Comparison of ENCODE assay signal across 8 cellular contexts in genomic region chr4:151407466-151408379, GRCh38. TPM values are rescaled to one million over a fixed set of nuclear protein-coding genes. Genes with fewer than 3 reads are reported as not detected.
DNase-seq lines count a peak whose midpoint lies in the region; ATAC-seq and TF ChIP-seq lines count a peak whose summit lies in the region.

No MANE protein-coding gene starts in this region.

- POLR2A ChIA-PET in HEK293 (lab: Yijun Ruan, JAX): interaction anchor here (1.2 kb wide), 1 partner anchor 133 kb away, joined by 3 read pairs; no protein-coding TSS in a partner anchor

- peak overlapping the region; percentile 82; the same call in 1 of the 2 replicates for H3K27ac ChIP-seq in HEK293 (ENCODE audit: extremely low read depth, low read depth, low read length)
- peak overlapping the region; percentile 87 for H3K27ac ChIP-seq in hepatocyte

- H3K27me3 ChIP-seq in hepatocyte: no peaks in the 10 kb centered on the region
- H3K27me3 ChIP-seq in skeletal muscle satellite cell (ENCODE audit: control insufficient read depth, insufficient read depth, low read length): peaks cover 5% of the 10 kb centered on the region

- H3K4me2 ChIP-seq in hepatocyte (peak overlapping the region; percentile 78), skeletal muscle satellite cell (ENCODE audit: low read length) (peak overlapping the region; percentile 96)

- CTCF ChIA-PET in HEK293 (lab: Yijun Ruan, JAX): interaction anchor here (0.7 kb wide), 1 partner anchor 27 kb away, joined by 3 read pairs; no protein-coding TSS in a partner anchor

- WGBS in hepatocyte (ENCODE audit: low lambda C conversion rate, missing lambda C conversion rate): 29% methylated on average over 27 of the region's 29 CpGs

- H3K4me1 ChIP-seq in HEK293 (ENCODE audit: control insufficient read depth, insufficient read depth, low read length) (0 out of 2 replicates have a peak, but pooled peaks cover 2% of the 10 kb centered on the region), hepatocyte (ENCODE audit: insufficient read depth) (peaks cover 11% of the 10 kb centered on the region), skeletal muscle satellite cell (ENCODE audit: control insufficient read depth, insufficient read depth, low read length) (peaks cover 13% of the 10 kb centered on the region)

- H4K20me1 ChIP-seq in hepatocyte (ENCODE audit: insufficient read depth, poor library complexity, severe bottlenecking): no peaks in the 10 kb centered on the region

- peak overlapping the region; percentile 86 for H3K4me3 Mint-ChIP-seq in activated naive CD4-positive, alpha-beta T cell treated with anti-CD3 and anti-CD28 coated beads, Interleukin-2, amount 50 U/mL, for 24 hours

- peak overlapping the region; percentile 68 for H3K9ac ChIP-seq in skeletal muscle satellite cell (ENCODE audit: low read depth, low read length)

- no peak for TF ChIP-seq CTCF in HEK293 (tag by site-specific recombination; IDR thresholded peaks at IDR 0.05)
- no peak for TF ChIP-seq CTCF in hepatocyte (IDR thresholded peaks at IDR 0.05; ENCODE audit: poor library complexity)

- no peaks in the 10 kb centered on the region for H3K9me2 ChIP-seq in hepatocyte (replicated peaks; ENCODE audit: insufficient read depth)

- peak overlapping the region; percentile 56; the same call in 1 of the 2 replicates for H3K4me3 ChIP-seq in HEK293 (ENCODE audit: low read depth, low read length)
- H3K4me3 ChIP-seq in hepatocyte: no peak overlapping the region
- peak overlapping the region; percentile 77 for H3K4me3 ChIP-seq in skeletal muscle satellite cell (ENCODE audit: low read length)

- peak overlapping the region; percentile 9 for H3K27ac Mint-ChIP-seq in activated naive CD4-positive, alpha-beta T cell treated with anti-CD3 and anti-CD28 coated beads, Interleukin-2, amount 50 U/mL, for 24 hours

- no peaks in the 10 kb centered on the region for H3K9me3 Mint-ChIP-seq in activated naive CD4-positive, alpha-beta T cell treated with anti-CD3 and anti-CD28 coated beads, Interleukin-2, amount 50 U/mL, for 24 hours

- peak; percentile 74 for ATAC-seq in GM18505 (IDR thresholded peaks at IDR 0.05; ENCODE audit: unreplicated experiment)
- no peak for ATAC-seq in activated CD4-positive, CD25-positive, alpha-beta regulatory T cell treated with anti-CD3 and anti-CD28 coated beads, Interleukin-2, amount 50 U/mL, for 24 hours

- H2AFZ ChIP-seq in hepatocyte: peak overlapping the region; percentile 67

- H3K79me2 ChIP-seq in hepatocyte: peaks cover 16% of the 10 kb centered on the region

- H3K9me3 ChIP-seq in HEK293 (ENCODE audit: control insufficient read depth, insufficient read depth, low read depth, low read length) (no peaks in the 10 kb centered on the region), hepatocyte (ENCODE audit: low read depth) (no peaks in the 10 kb centered on the region), skeletal muscle satellite cell (replicated peaks; ENCODE audit: low read length) (no peaks in the 10 kb centered on the region)

- H3K36me3 Mint-ChIP-seq in activated naive CD4-positive, alpha-beta T cell treated with anti-CD3 and anti-CD28 coated beads, Interleukin-2, amount 50 U/mL, for 24 hours: no peaks in the 10 kb centered on the region

- DNase-seq in NCI-H128 (lab: John Stamatoyannopoulos, UW; ENCODE audit: unreplicated experiment) (peak; percentile 6), hepatocyte (ENCODE audit: low spot score) (peak; percentile 57), NCI-H82 (lab: John Stamatoyannopoulos, UW) (no peak)

- peaks cover 21% of the 10 kb centered on the region for H3K4me1 Mint-ChIP-seq in activated naive CD4-positive, alpha-beta T cell treated with anti-CD3 and anti-CD28 coated beads, Interleukin-2, amount 50 U/mL, for 24 hours

- H3K27me3 Mint-ChIP-seq in activated naive CD4-positive, alpha-beta T cell treated with anti-CD3 and anti-CD28 coated beads, Interleukin-2, amount 50 U/mL, for 24 hours: peaks cover 6% of the 10 kb centered on the region

- H3K36me3 ChIP-seq in HEK293 (ENCODE audit: control insufficient read depth in 2 of 2, insufficient read depth in 1 of 2, low read length in 2 of 2) (no peaks in the 10 kb centered on the region), hepatocyte (replicated peaks; ENCODE audit: insufficient read depth, low read depth) (no peaks in the 10 kb centered on the region), skeletal muscle satellite cell (ENCODE audit: insufficient read depth, low read length) (no peaks in the 10 kb centered on the region)

- TF ChIP-seq POLR2A in GM18505 (IDR thresholded peaks at IDR 0.05; ENCODE audit: borderline replicate concordance, extremely low read depth, insufficient read depth, insufficient read length): no peak

TF ChIP-seq in HEK293, 187 proteins besides CTCF, POLR2A, EP300 and RAD21:
- TF ChIP-seq ZNF664 (tag by site-specific recombination; IDR thresholded peaks at IDR 0.05) (no peak), ZNF140 (tag by site-specific recombination; IDR thresholded peaks at IDR 0.05) (no peak), ZNF558 (tag by site-specific recombination; IDR thresholded peaks at IDR 0.05) (no peak), ZNF785 (tag by site-specific recombination; IDR thresholded peaks at IDR 0.05) (no peak), ZNF169 (tag by site-specific recombination; IDR thresholded peaks at IDR 0.05) (no peak), ZBTB6 (tag by site-specific recombination; IDR thresholded peaks at IDR 0.05) (no peak), ZXDB (tag by site-specific recombination; IDR thresholded peaks at IDR 0.05) (no peak), REPIN1 (tag by site-specific recombination; IDR thresholded peaks at IDR 0.05; ENCODE audit: low read depth) (no peak), ZNF76 (tag by site-specific recombination; IDR thresholded peaks at IDR 0.05; ENCODE audit: borderline replicate concordance, low read depth) (no peak), ZNF707 (tag by site-specific recombination; IDR thresholded peaks at IDR 0.05) (no peak), ZFP69B (tag by site-specific recombination; IDR thresholded peaks at IDR 0.05) (no peak), ZNF843 (tag by site-specific recombination; IDR thresholded peaks at IDR 0.05) (no peak), ZNF580 (tag by site-specific recombination; IDR thresholded peaks at IDR 0.05) (no peak), ZNF184 (tag by site-specific recombination; IDR thresholded peaks at IDR 0.05) (no peak)

RNA-seq across cellular contexts. Expression of gene FHIP1A, which starts 1.3 kb away (rescaled TPM):
- total RNA-seq in hepatocyte: 7.1 and 21.7 TPM in 2 replicates
- polyA plus RNA-seq in hepatocyte: 1.8 and 2.0 TPM in 2 replicates
- 0.25 and 0.87 TPM in 2 replicates for total RNA-seq in skeletal muscle satellite cell (2012; rRNA removed)
